8 cellular contexts compared by ENCODE assay signal in the genomic region with DNA sequence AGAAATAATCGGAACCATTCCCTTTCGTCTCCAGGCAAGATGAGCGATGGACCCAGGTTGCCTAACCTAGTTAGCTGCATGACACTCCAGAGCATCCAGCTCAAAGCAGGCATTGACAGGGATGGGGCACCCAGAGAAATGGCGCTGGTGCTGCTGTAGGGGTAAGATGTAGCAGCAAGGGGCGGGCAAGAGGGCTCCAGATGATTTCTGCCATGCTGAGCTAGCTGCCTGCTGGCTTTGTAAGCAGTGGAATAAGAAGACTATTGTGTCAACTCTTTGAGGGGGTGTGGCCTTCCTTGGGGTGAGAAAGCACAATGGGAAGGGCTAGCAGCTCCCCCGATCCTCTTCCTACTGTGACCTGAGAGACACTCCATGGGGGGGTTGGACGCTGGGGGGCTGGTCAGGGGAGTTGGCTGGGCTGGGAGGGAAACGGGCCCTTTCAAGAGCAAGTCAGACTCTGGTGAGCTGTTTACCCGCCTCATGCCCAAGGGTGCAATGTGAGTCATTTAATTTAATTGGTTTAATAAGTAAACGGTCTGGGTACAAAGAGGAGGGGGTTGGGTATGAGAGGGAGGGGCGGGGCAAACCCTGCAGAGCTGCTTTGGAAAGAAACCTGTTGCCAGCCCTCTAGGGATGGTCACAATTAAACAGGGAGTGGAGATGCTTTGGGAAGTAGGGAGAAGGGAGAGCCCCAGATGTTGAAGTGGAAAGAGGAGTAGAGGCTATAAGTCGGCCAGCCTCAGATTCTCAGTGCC. TPM values are rescaled to one million over a fixed set of nuclear protein-coding genes. Genes with fewer than 3 reads are reported as not detected.
DNase-seq lines count a peak whose midpoint lies in the region; ATAC-seq and TF ChIP-seq lines count a peak whose summit lies in the region.

No MANE protein-coding gene starts in this region.

- H3K27ac Mint-ChIP-seq in activated naive CD8-positive, alpha-beta T cell treated with anti-CD3 and anti-CD28 coated beads, Interleukin-2, amount 50 U/mL, for 24 hours: no peak overlapping the region

- H3K27ac ChIP-seq in C4-2B: peak overlapping the region; percentile 4; the same call in 1 of the 2 replicates

- no peaks in the 10 kb centered on the region for H3K9me3 Mint-ChIP-seq in activated naive CD8-positive, alpha-beta T cell treated with anti-CD3 and anti-CD28 coated beads, Interleukin-2, amount 50 U/mL, for 24 hours

- H3K36me3 Mint-ChIP-seq in activated naive CD8-positive, alpha-beta T cell treated with anti-CD3 and anti-CD28 coated beads, Interleukin-2, amount 50 U/mL, for 24 hours (ENCODE audit: low read depth): no peaks in the 10 kb centered on the region

- no peak for TF ChIP-seq CTCF in C4-2B (conservative IDR thresholded peaks at IDR 0.05)

- peaks cover 11% of the 10 kb centered on the region for H3K27me3 Mint-ChIP-seq in activated naive CD8-positive, alpha-beta T cell treated with anti-CD3 and anti-CD28 coated beads, Interleukin-2, amount 50 U/mL, for 24 hours

- intact Hi-C loops in left colon (cut with DNase I, micrococcal nuclease): no loop called here

- no peaks in the 10 kb centered on the region for H3K4me1 Mint-ChIP-seq in activated naive CD8-positive, alpha-beta T cell treated with anti-CD3 and anti-CD28 coated beads, Interleukin-2, amount 50 U/mL, for 24 hours

- peak; percentile 91 for DNase-seq in LoVo (ENCODE audit: low spot score)
- DNase-seq in astrocyte of the hippocampus (ENCODE audit: low read depth, low spot score): peak; percentile 8
- peak; percentile 78 to 87 for DNase-seq in left colon
- DNase-seq in NCI-H2029 treated with DMSO at 0.1 percent for 48 hours (lab: John Stamatoyannopoulos, UW): no peak
- DNase-seq in activated naive CD8-positive, alpha-beta T cell treated with anti-CD3 and anti-CD28 coated beads, Interleukin-2, amount 50 U/mL, for 24 hours: no peak
- DNase-seq in ACHN: no peak
- DNase-seq in NCI-H2196 treated with DMSO at 0.1 percent for 48 hours (lab: John Stamatoyannopoulos, UW; ENCODE audit: unreplicated experiment): no peak

- in situ Hi-C loops in ACHN (cut with HindIII; ENCODE audit: low pct_ligation_motif_present, low pct_unique_long_range_greater_than_20kb, low sequenced_read_pairs): no loop called here

- peak; percentile 79 for ATAC-seq in left colon
- ATAC-seq in activated naive CD8-positive, alpha-beta T cell treated with anti-CD3 and anti-CD28 coated beads, Interleukin-2, amount 50 U/mL, for 24 hours: no peak

- no peak overlapping the region for H3K4me3 Mint-ChIP-seq in activated naive CD8-positive, alpha-beta T cell treated with anti-CD3 and anti-CD28 coated beads, Interleukin-2, amount 50 U/mL, for 24 hours

RNA-seq across cellular contexts. Expression of a gene that starts 50.5 kb away (rescaled TPM):
- total RNA-seq in left colon: 100 to 1,000 TPM; 131 to 143 TPM

Comparison
In these comparisons a context has a peak if more than half of its experiments do, and no peak if none do; other contexts are left out.
1. DNase-seq: peak in LoVo (single experiment), astrocyte of the hippocampus (single experiment) and left colon (2 of 2); none in NCI-H2029 treated with DMSO at 0.1 percent for 48 hours (single experiment), activated naive CD8-positive, alpha-beta T cell treated with anti-CD3 and anti-CD28 coated beads, Interleukin-2, amount 50 U/mL, for 24 hours (single experiment), ACHN (single experiment) and NCI-H2196 treated with DMSO at 0.1 percent for 48 hours (single experiment).